In genomic region chr2:25247792-25248512, GRCh38 we compare ENCODE assay signal across 12 cellular contexts.
"Had no signal": no experiment of that assay in that cellular context is flagged by ENCODE, and none has a peak within 500 bp of the region (broad histone marks: within the 10 kb centered on the region; RNA-seq: fewer than 3 reads in every experiment).

No MANE protein-coding gene starts in this region.

- H3K9me3 Mint-ChIP-seq: activated T-cell treated with anti-CD3 and anti-CD28 coated beads, Interleukin-2, amount 50 U/mL, for 4 hours; naive thymus-derived CD8-positive, alpha-beta T cell; T-cell had no signal

- DNase-seq: activated CD4-positive, CD25-positive, alpha-beta regulatory T cell treated with anti-CD3 and anti-CD28 coated beads, Interleukin-2, amount 50 U/mL, for 72 hours; activated gamma-delta T cell treated with Interleukin-2 at 50 U/mL for 16 hours; activated T-cell treated with anti-CD3 and anti-CD28 coated beads, Interleukin-2, amount 50 U/mL, for 4 hours; adrenal gland; left ventricle myocardium inferior; naive thymus-derived CD8-positive, alpha-beta T cell; nucleus accumbens; small intestine; T-cell; T-helper 9 cell; tibial artery had no signal

- H3K4me3 Mint-ChIP-seq: activated T-cell treated with anti-CD3 and anti-CD28 coated beads, Interleukin-2, amount 50 U/mL, for 4 hours; T-cell had no signal

- ATAC-seq: activated T-cell treated with anti-CD3 and anti-CD28 coated beads, Interleukin-2, amount 50 U/mL, for 4 hours; naive thymus-derived CD8-positive, alpha-beta T cell; right cardiac atrium; T-cell had no signal

- H3K27me3 Mint-ChIP-seq: naive thymus-derived CD8-positive, alpha-beta T cell; T-cell had no signal
